ENCODE assay signal across 23 cellular contexts in genomic region chr9:106432631-106433030, GRCh38.
"Had no signal": no experiment of that assay in that cellular context is flagged by ENCODE, and none has a peak within 500 bp of the region (broad histone marks: within the 10 kb centered on the region; RNA-seq: fewer than 3 reads in every experiment).

No MANE protein-coding gene starts in this region.

- H3K4me2 ChIP-seq: neural progenitor cell, smooth muscle cell had no signal

- DNase-seq: activated CD8-positive, alpha-beta memory T cell treated with anti-CD3 and anti-CD28 coated beads, Interleukin-2, amount 50 U/mL, for 48 hours; activated naive CD4-positive, alpha-beta T cell treated with Interleukin-2 at 50 U/mL for 16 hours; activated naive CD8-positive, alpha-beta T cell treated with anti-CD3 and anti-CD28 coated beads for 36 hours; activated T-cell treated with anti-CD3 and anti-CD28 coated beads, Interleukin-2, amount 50 U/mL, for 48 hours; cerebellar nuclear complex; erythroblast; foreskin melanocyte; kidney; left lung; naive thymus-derived CD8-positive, alpha-beta T cell; retina; sigmoid colon; stimulated activated CD4-positive, alpha-beta T cell treated with anti-CD3 and anti-CD28 coated beads, Interleukin-15, amount 100 ng/mL, for 24 hours; stomach; T-helper 9 cell; transverse colon had no signal

- FAIRE-seq: kidney, urothelium cell line had no signal

- ATAC-seq: left lung; naive thymus-derived CD8-positive, alpha-beta T cell; stimulated activated memory B cell treated with anti-CD40 and anti-IgM and Interleukin-4, amounts not matched to agents 10 μg/mL and 1 μg/mL and 100 μg/mL, for 72 hours had no signal

- H3K9ac ChIP-seq: neural progenitor cell had no signal

- H3K4me3 ChIP-seq: coronary artery, left lung, lung, neural progenitor cell, sigmoid colon, smooth muscle cell, stomach, suprapubic skin, transverse colon had no signal

- H3K27ac ChIP-seq: coronary artery, left lung, neural progenitor cell, sigmoid colon, stomach, suprapubic skin, transverse colon had no signal

- H3K36me3 ChIP-seq: left lung, neural progenitor cell, sigmoid colon, stomach, suprapubic skin, transverse colon had no signal

- H3K9me3 ChIP-seq: left lung, sigmoid colon, stomach, suprapubic skin, transverse colon had no signal

- H3K27me3 ChIP-seq: left lung, neural progenitor cell, sigmoid colon, stomach, suprapubic skin, transverse colon had no signal

- H2AFZ ChIP-seq: neural progenitor cell had no signal

- H3K4me1 ChIP-seq: left lung, neural progenitor cell, sigmoid colon, stomach, suprapubic skin, transverse colon had no signal
